ENCODE assay signal across 1 cellular context in the genomic region with DNA sequence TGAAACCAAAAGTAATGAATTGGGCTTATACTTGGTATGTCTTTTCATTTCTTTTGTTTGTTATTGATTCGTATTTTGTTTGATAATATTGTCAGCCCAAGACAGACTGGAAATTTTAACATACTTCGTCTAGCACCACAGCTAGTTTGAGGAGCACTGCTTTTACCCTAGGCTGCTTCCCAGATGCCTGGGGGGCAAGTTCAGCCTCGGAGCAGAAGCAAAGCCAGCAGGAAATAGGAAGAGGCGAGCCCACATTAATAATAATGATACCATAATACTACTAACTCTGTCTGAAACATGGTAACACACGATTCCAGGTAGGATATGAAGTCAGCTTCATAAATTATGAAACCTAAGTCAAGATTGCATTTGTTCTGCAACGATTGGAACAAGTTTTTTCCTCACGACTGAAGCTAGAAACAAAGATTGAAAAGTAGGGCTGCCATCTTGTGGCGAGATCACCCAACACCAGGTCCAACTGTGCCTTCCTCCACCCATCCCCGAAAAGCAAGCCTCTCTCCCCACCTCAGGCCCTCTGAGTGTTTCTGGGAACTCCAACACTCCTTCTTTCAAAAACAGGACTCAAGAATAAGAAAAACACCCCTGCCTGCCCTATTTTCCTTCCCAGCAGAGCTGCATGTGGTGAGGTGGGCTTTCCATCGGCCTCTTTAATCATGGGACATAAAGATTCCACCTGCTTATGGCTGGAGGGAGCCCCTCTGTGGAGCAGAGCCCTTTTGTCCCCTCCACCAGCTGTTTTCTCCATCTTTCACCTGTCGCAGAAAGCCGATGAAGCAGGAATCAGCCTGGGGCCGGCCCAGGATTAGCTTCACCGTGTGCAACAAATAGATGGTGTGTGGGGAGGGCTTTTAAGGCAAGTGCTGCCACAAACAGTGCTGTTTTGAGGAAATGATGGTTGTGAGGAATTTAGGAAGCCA.
TF ChIP-seq lines count a peak whose summit lies in the region.

No MANE protein-coding gene starts in this region.

TF ChIP-seq in GM12878, 131 proteins besides CTCF, POLR2A, EP300 and RAD21 (continued from another document):
- TF ChIP-seq, protein P1, sequence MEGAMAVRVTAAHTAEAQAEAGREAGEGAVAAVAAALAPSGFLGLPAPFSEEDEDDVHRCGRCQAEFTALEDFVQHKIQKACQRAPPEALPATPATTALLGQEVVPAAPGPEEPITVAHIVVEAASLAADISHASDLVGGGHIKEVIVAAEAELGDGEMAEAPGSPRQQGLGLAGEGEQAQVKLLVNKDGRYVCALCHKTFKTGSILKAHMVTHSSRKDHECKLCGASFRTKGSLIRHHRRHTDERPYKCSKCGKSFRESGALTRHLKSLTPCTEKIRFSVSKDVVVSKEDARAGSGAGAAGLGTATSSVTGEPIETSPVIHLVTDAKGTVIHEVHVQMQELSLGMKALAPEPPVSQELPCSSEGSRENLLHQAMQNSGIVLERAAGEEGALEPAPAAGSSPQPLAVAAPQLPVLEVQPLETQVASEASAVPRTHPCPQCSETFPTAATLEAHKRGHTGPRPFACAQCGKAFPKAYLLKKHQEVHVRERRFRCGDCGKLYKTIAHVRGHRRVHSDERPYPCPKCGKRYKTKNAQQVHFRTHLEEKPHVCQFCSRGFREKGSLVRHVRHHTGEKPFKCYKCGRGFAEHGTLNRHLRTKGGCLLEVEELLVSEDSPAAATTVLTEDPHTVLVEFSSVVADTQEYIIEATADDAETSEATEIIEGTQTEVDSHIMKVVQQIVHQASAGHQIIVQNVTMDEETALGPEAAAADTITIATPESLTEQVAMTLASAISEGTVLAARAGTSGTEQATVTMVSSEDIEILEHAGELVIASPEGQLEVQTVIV (IDR thresholded peaks at IDR 0.05; ENCODE audit: borderline replicate concordance, partially characterized antibody): no peak
- no peak for TF ChIP-seq MEF2B (IDR thresholded peaks at IDR 0.05; ENCODE audit: partially characterized antibody, poor library complexity, severe bottlenecking)
- TF ChIP-seq ZNF622 (IDR thresholded peaks at IDR 0.05): no peak
- TF ChIP-seq, protein P2, sequence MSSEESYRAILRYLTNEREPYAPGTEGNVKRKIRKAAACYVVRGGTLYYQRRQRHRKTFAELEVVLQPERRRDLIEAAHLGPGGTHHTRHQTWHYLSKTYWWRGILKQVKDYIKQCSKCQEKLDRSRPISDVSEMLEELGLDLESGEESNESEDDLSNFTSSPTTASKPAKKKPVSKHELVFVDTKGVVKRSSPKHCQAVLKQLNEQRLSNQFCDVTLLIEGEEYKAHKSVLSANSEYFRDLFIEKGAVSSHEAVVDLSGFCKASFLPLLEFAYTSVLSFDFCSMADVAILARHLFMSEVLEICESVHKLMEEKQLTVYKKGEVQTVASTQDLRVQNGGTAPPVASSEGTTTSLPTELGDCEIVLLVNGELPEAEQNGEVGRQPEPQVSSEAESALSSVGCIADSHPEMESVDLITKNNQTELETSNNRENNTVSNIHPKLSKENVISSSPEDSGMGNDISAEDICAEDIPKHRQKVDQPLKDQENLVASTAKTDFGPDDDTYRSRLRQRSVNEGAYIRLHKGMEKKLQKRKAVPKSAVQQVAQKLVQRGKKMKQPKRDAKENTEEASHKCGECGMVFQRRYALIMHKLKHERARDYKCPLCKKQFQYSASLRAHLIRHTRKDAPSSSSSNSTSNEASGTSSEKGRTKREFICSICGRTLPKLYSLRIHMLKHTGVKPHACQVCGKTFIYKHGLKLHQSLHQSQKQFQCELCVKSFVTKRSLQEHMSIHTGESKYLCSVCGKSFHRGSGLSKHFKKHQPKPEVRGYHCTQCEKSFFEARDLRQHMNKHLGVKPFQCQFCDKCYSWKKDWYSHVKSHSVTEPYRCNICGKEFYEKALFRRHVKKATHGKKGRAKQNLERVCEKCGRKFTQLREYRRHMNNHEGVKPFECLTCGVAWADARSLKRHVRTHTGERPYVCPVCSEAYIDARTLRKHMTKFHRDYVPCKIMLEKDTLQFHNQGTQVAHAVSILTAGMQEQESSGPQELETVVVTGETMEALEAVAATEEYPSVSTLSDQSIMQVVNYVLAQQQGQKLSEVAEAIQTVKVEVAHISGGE (CRISPR knock-in tag; IDR thresholded peaks at IDR 0.05): no peak
- TF ChIP-seq PAX5 (IDR thresholded peaks at IDR 0.05; ENCODE audit: borderline replicate concordance, low read depth, low read length): no peak
- no peak for TF ChIP-seq ZNF24 (IDR thresholded peaks at IDR 0.05)
- TF ChIP-seq ASH2L (IDR thresholded peaks at IDR 0.05; ENCODE audit: borderline replicate concordance, low read depth): no peak
- no peak for TF ChIP-seq NFIC (IDR thresholded peaks at IDR 0.05; ENCODE audit: low read depth, low read length)
- no peak for TF ChIP-seq CHD4 (IDR thresholded peaks at IDR 0.05)
